17 cellular contexts compared by ENCODE assay signal in genomic region chr11:75792997-75793800, GRCh38. TPM values are rescaled to one million over a fixed set of nuclear protein-coding genes. Genes with fewer than 3 reads are reported as not detected.
DNase-seq lines count a peak whose midpoint lies in the region; TF ChIP-seq lines count a peak whose summit lies in the region.
"Had no signal": no experiment of that assay in that cellular context is flagged by ENCODE, and none has a peak within 500 bp of the region (broad histone marks: within the 10 kb centered on the region; RNA-seq: fewer than 3 reads in every experiment).

No MANE protein-coding gene starts in this region.

- TF ChIP-seq CTCF in mammary epithelial cell (conservative IDR thresholded peaks at IDR 0.05 in 1 of 2, IDR thresholded peaks at IDR 0.05 in 1 of 2; ENCODE audit: extremely low read depth in 1 of 2, insufficient read depth in 1 of 2, low read depth in 1 of 2, low read length in 2 of 2) (no peak), breast epithelium (IDR thresholded peaks at IDR 0.05) (no peak), neutrophil (IDR thresholded peaks at IDR 0.05) (no peak), endodermal cell (conservative IDR thresholded peaks at IDR 0.05) (no peak)

- no peaks in the 10 kb centered on the region for H4K20me1 ChIP-seq in mammary epithelial cell (ENCODE audit: insufficient read depth, low read length)

- H3K36me3 ChIP-seq in mammary epithelial cell (ENCODE audit: insufficient read depth, low read length) (no peaks in the 10 kb centered on the region), breast epithelium (no peaks in the 10 kb centered on the region), neutrophil (peaks cover 96% of the 10 kb centered on the region), endodermal cell (ENCODE audit: control insufficient read depth, insufficient read depth, low read length) (no peaks in the 10 kb centered on the region)
- H3K36me3 ChIP-seq: BE2C had no signal

- 48% methylated on average over 8 of the region's 12 CpGs for WGBS in mammary epithelial cell (ENCODE audit: low coverage, missing lambda C conversion rate)
- 85 to 93% methylated on average over 9 to 12 of the region's 12 CpGs for WGBS in endodermal cell (ENCODE audit: insufficient coverage in 1 of 2, insufficient read length in 1 of 2), 2 experiments

- no peaks in the 10 kb centered on the region for H3K79me2 ChIP-seq in mammary epithelial cell (ENCODE audit: insufficient read depth, low read length)

- H3K4me3 Mint-ChIP-seq in endodermal cell = no peak overlapping the region
- H3K4me3 Mint-ChIP-seq: CD8-positive, alpha-beta T cell; HFFc6 had no signal

- H3K4me3 ChIP-seq in mammary epithelial cell (replicated peaks in 1 of 3; ENCODE audit: insufficient read depth in 1 of 3, low read depth in 2 of 3, low read length in 3 of 3) = no peak overlapping the region
- H3K4me3 ChIP-seq in breast epithelium = no peak overlapping the region
- H3K4me3 ChIP-seq in neutrophil (ENCODE audit: low read depth in 1 of 2, low read length in 1 of 2) = no peak overlapping the region
- no peak overlapping the region for H3K4me3 ChIP-seq in endodermal cell (ENCODE audit: low read length)

- no peaks in the 10 kb centered on the region for H3K4me1 Mint-ChIP-seq in endodermal cell

- no peak for TF ChIP-seq POLR2A in breast epithelium (IDR thresholded peaks at IDR 0.05)

- H3K9me3 Mint-ChIP-seq in endodermal cell = no peaks in the 10 kb centered on the region
- H3K9me3 Mint-ChIP-seq: CD8-positive, alpha-beta T cell; HFFc6 had no signal

- H3K9me3 ChIP-seq in mammary epithelial cell (replicated peaks; ENCODE audit: insufficient read depth, low read length) (no peaks in the 10 kb centered on the region), breast epithelium (no peaks in the 10 kb centered on the region), neutrophil (no peaks in the 10 kb centered on the region), endodermal cell (ENCODE audit: control insufficient read depth, low read length) (no peaks in the 10 kb centered on the region)
- H3K9me3 ChIP-seq: BE2C had no signal

- H3K4me2 ChIP-seq in mammary epithelial cell (ENCODE audit: insufficient read depth, low read depth, low read length) = no peak overlapping the region
- H3K4me2 ChIP-seq: KMS-11 had no signal

- H3K27me3 ChIP-seq in mammary epithelial cell (ENCODE audit: insufficient read depth, low read length) (no peaks in the 10 kb centered on the region), breast epithelium (no peaks in the 10 kb centered on the region), neutrophil (no peaks in the 10 kb centered on the region), endodermal cell (ENCODE audit: control insufficient read depth, insufficient read depth, low read length, poor library complexity, severe bottlenecking) (no peaks in the 10 kb centered on the region)
- H3K27me3 ChIP-seq: BE2C had no signal

- intact Hi-C loops in mammary epithelial cell (cut with micrococcal nuclease) = no loop called here
- intact Hi-C loops in breast epithelium (cut with DNase I; ENCODE audit: low total_unique reads) = no loop called here

- H3K27ac Mint-ChIP-seq in endodermal cell = no peak overlapping the region
- H3K27ac Mint-ChIP-seq: CD8-positive, alpha-beta T cell; HFFc6 had no signal

- dilution Hi-C loops in mammary epithelial cell (cut with HindIII; ENCODE audit: low sequenced_read_pairs) = no loop called here

- in situ Hi-C loops in mammary epithelial cell (cut with MboI; ENCODE audit: low sequenced_read_pairs in 2 of 2) = no loop called here

- H3K27me3 Mint-ChIP-seq in endodermal cell (ENCODE audit: insufficient read depth) = peaks cover 7% of the 10 kb centered on the region

- DNase-seq in mammary epithelial cell (no peak), breast epithelium (ENCODE audit: low spot score in 2 of 2) (no peak), left kidney (ENCODE audit: low read depth, low spot score) (peak; percentile 18), NCI-H2029 treated with DMSO at 0.1 percent for 48 hours (lab: John Stamatoyannopoulos, UW) (no peak), C1 segment of cervical spinal cord (lab: John Stamatoyannopoulos, UW) (no peak), endodermal cell (no peak), NCI-H748 treated with DMSO at 0.1 percent for 48 hours (lab: John Stamatoyannopoulos, UW) (no peak)
- DNase-seq: BE2C; CD8-positive, alpha-beta T cell; DMS79 treated with DMSO at 0.1 percent for 48 hours; HFFc6; NCI-H1436; NCI-H2081; NCI-H510A treated with DMSO at 0.1 percent for 48 hours had no signal

- H3K4me1 ChIP-seq in mammary epithelial cell (ENCODE audit: insufficient read depth, low read length) (peaks cover 34% of the 10 kb centered on the region), breast epithelium (no peaks in the 10 kb centered on the region), neutrophil (ENCODE audit: control insufficient read depth in 1 of 2, insufficient read depth in 1 of 2, low read depth in 1 of 2, low read length in 1 of 2) (no peaks in the 10 kb centered on the region), endodermal cell (ENCODE audit: control insufficient read depth, insufficient read depth, low read length) (no peaks in the 10 kb centered on the region)
- H3K4me1 ChIP-seq: BE2C had no signal

- peak overlapping the region; percentile 14 for H2AFZ ChIP-seq in mammary epithelial cell (ENCODE audit: low read depth, low read length)

- H3K9ac ChIP-seq in mammary epithelial cell (ENCODE audit: insufficient read depth, low read length) (no peak overlapping the region), endodermal cell (ENCODE audit: extremely low read depth, low read length, poor library complexity, severe bottlenecking) (no peak overlapping the region)
- H3K9ac ChIP-seq: KMS-11 had no signal

- H3K27ac ChIP-seq in mammary epithelial cell (ENCODE audit: insufficient read depth, low read depth, low read length) (no peak overlapping the region), breast epithelium (no peak overlapping the region), neutrophil (peak overlapping the region; percentile 27), endodermal cell (ENCODE audit: low read depth, low read length) (no peak overlapping the region)
- H3K27ac ChIP-seq: 22Rv1, KMS-11 had no signal

- no TSS peak for BruUV-seq in mammary epithelial cell (replicated peaks; lab: Mats Ljungman, UMichigan)

- CTCF ChIA-PET in mammary epithelial cell (lab: Charles Lee; ENCODE audit: low non-redundant PET) = no interaction called here

- peaks cover 4% of the 10 kb centered on the region for H3K36me3 Mint-ChIP-seq in endodermal cell (ENCODE audit: low read depth)
- H3K36me3 Mint-ChIP-seq: CD8-positive, alpha-beta T cell had no signal

RNA-seq across cellular contexts. Expression of gene UVRAG, which starts 21.8 kb away (rescaled TPM):
- total RNA-seq in mammary epithelial cell = 10 to 100 TPM; 17.5 to 20.4 TPM
- polyA plus RNA-seq in mammary epithelial cell = 6.9 TPM
- polyA minus RNA-seq in mammary epithelial cell = 18.1 TPM
- total RNA-seq in breast epithelium = 10 to 100 TPM; 43.3 to 73.0 (median 48.9) TPM
- total RNA-seq in endodermal cell = 10 to 100 TPM; 19.7 to 34.9 TPM
- 18.4 TPM for polyA plus RNA-seq in endodermal cell (2013, experiment 1 of 2)
- polyA plus RNA-seq in endodermal cell (2013, experiment 2 of 2) = 16.8 TPM

RNA-seq across cellular contexts. Expression of gene DGAT2, which starts 24.6 kb away (rescaled TPM):
- 1 to 10 TPM; 2.0 to 2.6 TPM for total RNA-seq in mammary epithelial cell
- polyA plus RNA-seq in mammary epithelial cell = 2.4 TPM
- polyA minus RNA-seq in mammary epithelial cell = 0.72 TPM
- total RNA-seq in breast epithelium = 100 to 1,000 TPM in 1 of 3 donors, 10 to 100 TPM in 2; 26.2 to 134 (median 36.1) TPM
- total RNA-seq in endodermal cell = 10 to 100 TPM in 1 of 2 donors, 1 to 10 TPM in 1; 6.0 to 14.2 TPM
- 2.0 TPM for polyA plus RNA-seq in endodermal cell (2013, experiment 1 of 2)
- 1.8 TPM for polyA plus RNA-seq in endodermal cell (2013, experiment 2 of 2)
- total RNA-seq: CD8-positive, alpha-beta T cell had no signal
